ENCODE assay signal across 8 cellular contexts in genomic region chr13:39263033-39263432, GRCh38.
DNase-seq lines count a peak whose midpoint lies in the region; TF ChIP-seq lines count a peak whose summit lies in the region.

No MANE protein-coding gene starts in this region.

- no peaks in the 10 kb centered on the region for H4K20me1 ChIP-seq in Loucy (ENCODE audit: insufficient read depth, low read length, poor library complexity, severe bottlenecking)

- no peaks in the 10 kb centered on the region for H3F3A ChIP-seq in Loucy (ENCODE audit: low read depth)

- peak; percentile 18 to 21 for DNase-seq in activated CD4-positive, alpha-beta T cell treated with anti-CD3 and anti-CD28 coated beads for 24 hours (ENCODE audit: low read depth in 2 of 2)
- DNase-seq in activated CD4-positive, alpha-beta T cell treated with anti-CD3 and anti-CD28 coated beads for 1 hour = no peak
- DNase-seq in HCEC 1CT (peak; percentile 22), SKM-1 treated with dmso at 0.1 percent for 144 hours (lab: John Stamatoyannopoulos, UW; ENCODE audit: unreplicated experiment) (peak; percentile 62), dermis microvascular lymphatic vessel endothelial cell (ENCODE audit: low read depth in 2 of 2) (peak; percentile 52 to 56), medulla oblongata (ENCODE audit: extremely low spot score) (peak; percentile 85), tibial artery (peak in 1 of 2 donors; percentile 59)

- TF ChIP-seq CTCF in Loucy (conservative IDR thresholded peaks at IDR 0.05; ENCODE audit: low read length) (peak; percentile 76), tibial artery (IDR thresholded peaks at IDR 0.05) (peak; percentile 67 to 68)

- no peak overlapping the region for H3K4me3 ChIP-seq in Loucy (ENCODE audit: low read length, poor library complexity, severe bottlenecking)
- H3K4me3 ChIP-seq in tibial artery = no peak overlapping the region

- H3K27ac ChIP-seq in tibial artery = no peak overlapping the region

- H2AFZ ChIP-seq in Loucy (ENCODE audit: low read length) = no peak overlapping the region

- no peaks in the 10 kb centered on the region for H3K9me2 ChIP-seq in Loucy (replicated peaks; ENCODE audit: low read depth, low read length)

- intact Hi-C loops in tibial artery (cut with DNase I; ENCODE audit: low total_unique reads) = loop anchor here (5.0 kb wide), 1 partner anchor 116 kb away; no protein-coding TSS in a partner anchor

- no peaks in the 10 kb centered on the region for H3K79me2 ChIP-seq in Loucy (ENCODE audit: insufficient read depth, low read length)

- H3K4me1 ChIP-seq in Loucy (ENCODE audit: insufficient read depth, low read length, poor library complexity, severe bottlenecking) (no peaks in the 10 kb centered on the region), tibial artery (peaks cover 0 to 16% (median 3%) of the 10 kb centered on the region in 4 donors)

- H3K4me2 ChIP-seq in Loucy (ENCODE audit: low read depth, low read length, poor library complexity, severe bottlenecking) = no peak overlapping the region

- H3K9me3 ChIP-seq in Loucy (ENCODE audit: insufficient read depth, low read depth, low read length) (no peaks in the 10 kb centered on the region), tibial artery (no peaks in the 10 kb centered on the region)

- no peaks in the 10 kb centered on the region for H3K27me3 ChIP-seq in Loucy (ENCODE audit: insufficient read depth, low read length, poor library complexity, severe bottlenecking)
- no peaks in the 10 kb centered on the region for H3K27me3 ChIP-seq in tibial artery

- H3K9ac ChIP-seq in Loucy (ENCODE audit: low read depth, low read length, poor library complexity, severe bottlenecking) = no peak overlapping the region

- H3K36me3 ChIP-seq in Loucy (ENCODE audit: insufficient read depth, low read length) (no peaks in the 10 kb centered on the region), tibial artery (no peaks in the 10 kb centered on the region)
